Comparison of ENCODE assay signal across 9 cellular contexts in genomic region chr1:159921700-159922498, GRCh38. TPM values are rescaled to one million over a fixed set of nuclear protein-coding genes. Genes with fewer than 3 reads are reported as not detected.
DNase-seq lines count a peak whose midpoint lies in the region; ATAC-seq, FAIRE-seq and TF ChIP-seq lines count a peak whose summit lies in the region.
"Had no signal": no experiment of that assay in that cellular context is flagged by ENCODE, and none has a peak within 500 bp of the region (broad histone marks: within the 10 kb centered on the region; RNA-seq: fewer than 3 reads in every experiment).

No MANE protein-coding gene starts in this region.

- H3K9me2 ChIP-seq in SU-DHL-6 (replicated peaks; ENCODE audit: insufficient read depth, low read length), result no peaks in the 10 kb centered on the region

- peaks cover 17% of the 10 kb centered on the region for H3F3A ChIP-seq in SU-DHL-6 (ENCODE audit: insufficient read depth)

- no peak overlapping the region for H2AFZ ChIP-seq in SU-DHL-6 (ENCODE audit: low read depth, low read length, severe bottlenecking)

- 31 to 42% methylated on average over 7 to 16 of the region's 18 CpGs for WGBS in esophagus squamous epithelium, 2 donors
- 38 to 67% (median 61%) methylated on average over 17 to 18 of the region's 18 CpGs for WGBS in small intestine, 3 donors

- H3K4me3 ChIP-seq in SU-DHL-6 (ENCODE audit: insufficient read depth, low read length, poor library complexity, severe bottlenecking) (peak overlapping the region; percentile 84), esophagus squamous epithelium (peak overlapping the region in 3 of 4 donors; percentile 63 to 99 (median 84)), small intestine (ENCODE audit: low read depth in 1 of 2, low read length in 2 of 2) (peak overlapping the region in 1 of 2 donors; percentile 68)

- H3K79me2 ChIP-seq in SU-DHL-6 (ENCODE audit: insufficient read depth, low read length), result peaks cover 52% of the 10 kb centered on the region

- H3K36me3 ChIP-seq in SU-DHL-6 (ENCODE audit: low read length) (0 out of 2 replicates have a peak, but pooled peaks cover 6% of the 10 kb centered on the region), esophagus squamous epithelium (peaks cover 23 to 41% (median 25%) of the 10 kb centered on the region in 3 donors), small intestine (ENCODE audit: control insufficient read depth in 2 of 2, insufficient read depth in 2 of 2, low read length in 2 of 2) (peaks cover 0 to 10% of the 10 kb centered on the region in 2 donors)

- TF ChIP-seq CTCF in SU-DHL-6 (IDR thresholded peaks at IDR 0.05; ENCODE audit: insufficient read depth, low read length, poor library complexity, severe bottlenecking) (no peak), esophagus squamous epithelium (IDR thresholded peaks at IDR 0.05) (no peak)

- DNase-seq in esophagus squamous epithelium (lab: John Stamatoyannopoulos, UW) (no peak), small intestine (no peak), SIG-M5 (lab: John Stamatoyannopoulos, UW) (no peak), NCI-H2081 (lab: John Stamatoyannopoulos, UW) (no peak), HuH-7.5 (ENCODE audit: low spot score) (no peak), T1000 (lab: John Stamatoyannopoulos, UW) (no peak)

- H3K4me1 ChIP-seq in esophagus squamous epithelium (peaks cover 28 to 90% (median 69%) of the 10 kb centered on the region in 3 donors), small intestine (ENCODE audit: control insufficient read depth in 2 of 2, insufficient read depth in 1 of 2, low read depth in 1 of 2, low read length in 1 of 2) (peaks cover 9 to 12% of the 10 kb centered on the region in 2 donors)

- intact Hi-C loops in esophagus squamous epithelium (cut with DNase I), result no loop called here

- H3K27ac ChIP-seq in SU-DHL-6 (ENCODE audit: low read depth, low read length) (peak overlapping the region; percentile 87), esophagus squamous epithelium (peak overlapping the region; percentile 95 to 99 (median 98)), small intestine (ENCODE audit: low read depth in 1 of 2, low read length in 1 of 2) (peak overlapping the region; percentile 90 to 91)
- H3K27ac ChIP-seq: VCaP had no signal

- no peaks in the 10 kb centered on the region for H3K27me3 ChIP-seq in SU-DHL-6 (ENCODE audit: low read length)
- no peaks in the 10 kb centered on the region for H3K27me3 ChIP-seq in esophagus squamous epithelium
- no peaks in the 10 kb centered on the region for H3K27me3 ChIP-seq in small intestine (ENCODE audit: control insufficient read depth in 2 of 2, insufficient read depth in 2 of 2, low read length in 2 of 2)

- ATAC-seq in GM19467 (IDR thresholded peaks at IDR 0.05; ENCODE audit: unreplicated experiment), result peak; percentile 8

- no peak for TF ChIP-seq POLR2A in esophagus squamous epithelium (IDR thresholded peaks at IDR 0.05)

- H3K9me3 ChIP-seq in SU-DHL-6 (ENCODE audit: insufficient read depth, low read length) (no peaks in the 10 kb centered on the region), esophagus squamous epithelium (no peaks in the 10 kb centered on the region), small intestine (ENCODE audit: control insufficient read depth, low read depth) (no peaks in the 10 kb centered on the region)

- FAIRE-seq in small intestine (lab: Jason Lieb, UNC), result no peak

- H4K20me1 ChIP-seq in SU-DHL-6 (ENCODE audit: low read depth, low read length), result peaks cover 4% of the 10 kb centered on the region; the same call in 1 of the 2 replicates

- H3K9ac ChIP-seq in SU-DHL-6 (ENCODE audit: low read length), result peak overlapping the region; percentile 85

- peak overlapping the region; percentile 61 for H3K4me2 ChIP-seq in SU-DHL-6 (ENCODE audit: low read depth, low read length, poor library complexity, severe bottlenecking)

RNA-seq across cellular contexts. Expression of gene TAGLN2, which starts 3.4 kb away (rescaled TPM):
- total RNA-seq in esophagus squamous epithelium, result 100 to 1,000 TPM; 308 to 468 (median 357) TPM
- polyA plus RNA-seq in small intestine, result 100 to 1,000 TPM; 384 to 472 (median 416) TPM

RNA-seq across cellular contexts. Expression of gene CFAP45, which starts 21.9 kb away (rescaled TPM):
- total RNA-seq in esophagus squamous epithelium, result under 1 TPM in 2 of 4 donors, not detected in 2; 0.48 to 0.95 TPM
- 1 to 10 TPM in 1 of 3 donors, under 1 TPM in 1, not detected in 1; 0.36 to 1.1 TPM for polyA plus RNA-seq in small intestine

RNA-seq across cellular contexts. Expression of gene IGSF9, which starts 23.5 kb away (rescaled TPM):
- 10 to 100 TPM in 1 of 4 donors, 1 to 10 TPM in 3; 4.2 to 12.0 (median 8.8) TPM for total RNA-seq in esophagus squamous epithelium
- polyA plus RNA-seq in small intestine, result 10 to 100 TPM in 2 of 3 donors, 1 to 10 TPM in 1; 3.1 to 34.6 (median 18.1) TPM

RNA-seq across cellular contexts. Expression of gene SLAMF9, which starts 32.1 kb away (rescaled TPM):
- total RNA-seq in esophagus squamous epithelium, result under 1 TPM in 2 of 4 donors, not detected in 2; 0.92 to 0.99 TPM
- not detected for polyA plus RNA-seq in small intestine

RNA-seq across cellular contexts. Expression of gene VSIG8, which starts 59.4 kb away (rescaled TPM):
- total RNA-seq in esophagus squamous epithelium, result 1 to 10 TPM in 3 of 4 donors, under 1 TPM in 1; 0.38 to 7.8 (median 1.8) TPM
- under 1 TPM in 1 of 3 donors, not detected in 2; 0.19 TPM for polyA plus RNA-seq in small intestine
